ENCODE assay signal across 15 cellular contexts in genomic region chr6:8087870-8088269, GRCh38. TPM values are rescaled to one million over a fixed set of nuclear protein-coding genes. Genes with fewer than 3 reads are reported as not detected.
DNase-seq lines count a peak whose midpoint lies in the region; ATAC-seq and TF ChIP-seq lines count a peak whose summit lies in the region.
"Had no signal": no experiment of that assay in that cellular context is flagged by ENCODE, and none has a peak within 500 bp of the region (broad histone marks: within the 10 kb centered on the region; RNA-seq: fewer than 3 reads in every experiment).

No MANE protein-coding gene starts in this region.

- intact Hi-C loops in ascending aorta (cut with DNase I) = loop anchor here (2.0 kb wide), 1 partner anchor 15 kb away; the partner anchor contains the start of gene EEF1E1

- peaks cover 37% of the 10 kb centered on the region for H3K4me1 Mint-ChIP-seq in activated naive CD8-positive, alpha-beta T cell treated with anti-CD3 and anti-CD28 coated beads, Interleukin-2, amount 50 U/mL, for 24 hours
- H3K4me1 Mint-ChIP-seq in activated naive CD8-positive, alpha-beta T cell treated with anti-CD3 and anti-CD28 coated beads for 36 hours = peaks cover 12% of the 10 kb centered on the region
- H3K4me1 Mint-ChIP-seq in endothelial cell (ENCODE audit: unreplicated experiment) = peaks cover 13% of the 10 kb centered on the region

- no peak for TF ChIP-seq CTCF in ascending aorta (IDR thresholded peaks at IDR 0.05)
- TF ChIP-seq CTCF in endothelial cell (IDR thresholded peaks at IDR 0.05; ENCODE audit: unreplicated experiment) = no peak

- H3K4me1 ChIP-seq in ascending aorta = peaks cover 0 to 24% of the 10 kb centered on the region in 2 donors

- no peak overlapping the region for H3K4me3 ChIP-seq in ascending aorta

- peaks cover 7% of the 10 kb centered on the region for H3K9me3 Mint-ChIP-seq in activated naive CD8-positive, alpha-beta T cell treated with anti-CD3 and anti-CD28 coated beads, Interleukin-2, amount 50 U/mL, for 24 hours
- H3K9me3 Mint-ChIP-seq in activated naive CD8-positive, alpha-beta T cell treated with anti-CD3 and anti-CD28 coated beads for 36 hours = peaks cover 12% of the 10 kb centered on the region
- peaks cover 4% of the 10 kb centered on the region for H3K9me3 Mint-ChIP-seq in endothelial cell (ENCODE audit: unreplicated experiment)

- no peak for ATAC-seq in activated naive CD8-positive, alpha-beta T cell treated with anti-CD3 and anti-CD28 coated beads, Interleukin-2, amount 50 U/mL, for 24 hours
- no peak for ATAC-seq in GM19023 (IDR thresholded peaks at IDR 0.05; ENCODE audit: unreplicated experiment)

- peaks cover 73% of the 10 kb centered on the region for H3K36me3 Mint-ChIP-seq in activated naive CD8-positive, alpha-beta T cell treated with anti-CD3 and anti-CD28 coated beads, Interleukin-2, amount 50 U/mL, for 24 hours (ENCODE audit: low read depth)
- peaks cover 67% of the 10 kb centered on the region for H3K36me3 Mint-ChIP-seq in activated naive CD8-positive, alpha-beta T cell treated with anti-CD3 and anti-CD28 coated beads for 36 hours
- peaks cover 42% of the 10 kb centered on the region for H3K36me3 Mint-ChIP-seq in endothelial cell (ENCODE audit: low read depth, unreplicated experiment)

- no peaks in the 10 kb centered on the region for H3K27me3 Mint-ChIP-seq in activated naive CD8-positive, alpha-beta T cell treated with anti-CD3 and anti-CD28 coated beads, Interleukin-2, amount 50 U/mL, for 24 hours
- no peaks in the 10 kb centered on the region for H3K27me3 Mint-ChIP-seq in activated naive CD8-positive, alpha-beta T cell treated with anti-CD3 and anti-CD28 coated beads for 36 hours
- peaks cover 3% of the 10 kb centered on the region for H3K27me3 Mint-ChIP-seq in endothelial cell (ENCODE audit: unreplicated experiment)
- H3K27me3 Mint-ChIP-seq: CD4-positive, alpha-beta memory T cell had no signal

- peaks cover 0 to 22% of the 10 kb centered on the region in 2 donors for H3K36me3 ChIP-seq in ascending aorta

- H3K27ac Mint-ChIP-seq in activated naive CD8-positive, alpha-beta T cell treated with anti-CD3 and anti-CD28 coated beads, Interleukin-2, amount 50 U/mL, for 24 hours = peak overlapping the region; percentile 36
- no peak overlapping the region for H3K27ac Mint-ChIP-seq in activated naive CD8-positive, alpha-beta T cell treated with anti-CD3 and anti-CD28 coated beads for 36 hours
- H3K27ac Mint-ChIP-seq in endothelial cell (ENCODE audit: unreplicated experiment) = no peak overlapping the region

- DNase-seq in activated naive CD8-positive, alpha-beta T cell treated with anti-CD3 and anti-CD28 coated beads, Interleukin-2, amount 50 U/mL, for 24 hours = no peak
- no peak for DNase-seq in activated naive CD8-positive, alpha-beta T cell treated with anti-CD3 and anti-CD28 coated beads for 36 hours
- DNase-seq in ascending aorta (ENCODE audit: low spot score in 2 of 2) (no peak), endothelial cell (ENCODE audit: low spot score) (no peak), HK-2 (ENCODE audit: unreplicated experiment) (no peak)
- DNase-seq: C1 segment of cervical spinal cord; Calu3; CD4-positive, alpha-beta memory T cell; COR-L47; DMS53; DMS79 treated with DMSO at 0.1 percent for 48 hours; GF-D8; H7; HCEC 1CT had no signal

- H3K27ac ChIP-seq in ascending aorta = peak overlapping the region; percentile 23 to 55

- H3K9me3 ChIP-seq in ascending aorta = no peaks in the 10 kb centered on the region

- H3K27me3 ChIP-seq in ascending aorta = no peaks in the 10 kb centered on the region

- H3K4me3 Mint-ChIP-seq in activated naive CD8-positive, alpha-beta T cell treated with anti-CD3 and anti-CD28 coated beads, Interleukin-2, amount 50 U/mL, for 24 hours = no peak overlapping the region
- H3K4me3 Mint-ChIP-seq in activated naive CD8-positive, alpha-beta T cell treated with anti-CD3 and anti-CD28 coated beads for 36 hours = no peak overlapping the region
- H3K4me3 Mint-ChIP-seq in endothelial cell (ENCODE audit: unreplicated experiment) = peak overlapping the region; percentile 69

RNA-seq across cellular contexts. Expression of gene EEF1E1, which starts 14.5 kb away (rescaled TPM):
- total RNA-seq in activated naive CD8-positive, alpha-beta T cell treated with anti-CD3 and anti-CD28 coated beads for 36 hours = 10 to 100 TPM; 92.0 to 92.6 TPM
- 15.5 TPM for total RNA-seq in ascending aorta
- total RNA-seq in endothelial cell (ENCODE audit: unreplicated experiment) = 14.0 TPM

RNA-seq across cellular contexts. Expression of gene BLOC1S5, which starts 23.7 kb away (rescaled TPM):
- 10 to 100 TPM; 20.5 to 24.4 TPM for total RNA-seq in activated naive CD8-positive, alpha-beta T cell treated with anti-CD3 and anti-CD28 coated beads for 36 hours
- total RNA-seq in ascending aorta = 13.3 TPM
- total RNA-seq in endothelial cell (ENCODE audit: unreplicated experiment) = 13.2 TPM
